Comparison of ENCODE assay signal across 8 cellular contexts in genomic region chr16:77675464-77676324, GRCh38. TPM values are rescaled to one million over a fixed set of nuclear protein-coding genes. Genes with fewer than 3 reads are reported as not detected.
A peak's percentile ranks its signal among the peaks of the same experiment; 100 is the strongest.
DNase-seq lines count a peak whose midpoint lies in the region; ATAC-seq and TF ChIP-seq lines count a peak whose summit lies in the region.

No MANE protein-coding gene starts in this region.

- no peaks in the 10 kb centered on the region for H3K36me3 ChIP-seq in left lung

- H3K27ac Mint-ChIP-seq in activated CD4-positive, alpha-beta T cell treated with anti-CD3 and anti-CD28 coated beads for 36 hours: no peak overlapping the region

- H3K27me3 ChIP-seq in left lung: peaks cover 0 to 3% of the 10 kb centered on the region in 2 donors

- no peak overlapping the region for H3K4me3 Mint-ChIP-seq in activated CD4-positive, alpha-beta T cell treated with anti-CD3 and anti-CD28 coated beads for 36 hours

- POLR2A ChIA-PET in activated CD4-positive, alpha-beta T cell treated with anti-CD3 and anti-CD28 coated beads for 36 hours (lab: Charles Lee): no interaction called here

- peak overlapping the region; percentile 35 for H3K4me3 ChIP-seq in choroid plexus epithelial cell (ENCODE audit: low read depth, low read length)
- no peak overlapping the region for H3K4me3 ChIP-seq in left lung

- ATAC-seq in HG02938 (IDR thresholded peaks at IDR 0.05; ENCODE audit: unreplicated experiment) (peak; percentile 72), left lung (peak; percentile 98), GM19035 (IDR thresholded peaks at IDR 0.05; ENCODE audit: unreplicated experiment) (no peak)
- ATAC-seq in activated CD4-positive, alpha-beta T cell treated with anti-CD3 and anti-CD28 coated beads for 36 hours: peak; percentile 55

- no peak overlapping the region for H3K27ac ChIP-seq in left lung

- peaks cover 11% of the 10 kb centered on the region for H3K27me3 Mint-ChIP-seq in activated CD4-positive, alpha-beta T cell treated with anti-CD3 and anti-CD28 coated beads for 36 hours

- H3K4me1 ChIP-seq in left lung: peaks cover 0 to 5% of the 10 kb centered on the region in 2 donors

- CTCF ChIA-PET in activated CD4-positive, alpha-beta T cell treated with anti-CD3 and anti-CD28 coated beads for 36 hours (lab: Charles Lee): interaction anchor here (0.5 to 2.3 kb wide), 15 partner anchors 8 to 932 kb away, joined by 3 to 14 read pairs (median 4); partner anchors contain the start of gene WWOX

- H3K4me1 Mint-ChIP-seq in activated CD4-positive, alpha-beta T cell treated with anti-CD3 and anti-CD28 coated beads for 36 hours: no peaks in the 10 kb centered on the region

- in situ Hi-C loops in G401 (cut with HindIII; ENCODE audit: low sequenced_read_pairs): no loop called here

- H3K36me3 Mint-ChIP-seq in activated CD4-positive, alpha-beta T cell treated with anti-CD3 and anti-CD28 coated beads for 36 hours (ENCODE audit: low read depth): no peaks in the 10 kb centered on the region

- H3K9me3 Mint-ChIP-seq in activated CD4-positive, alpha-beta T cell treated with anti-CD3 and anti-CD28 coated beads for 36 hours (ENCODE audit: low read depth): no peaks in the 10 kb centered on the region

- no peaks in the 10 kb centered on the region for H3K9me3 ChIP-seq in left lung

- peak; percentile 96 for TF ChIP-seq CTCF in choroid plexus epithelial cell (conservative IDR thresholded peaks at IDR 0.05; ENCODE audit: low read depth, low read length)
- peak; percentile 83 to 88 for TF ChIP-seq CTCF in left lung (IDR thresholded peaks at IDR 0.05)

- DNase-seq in G401 (ENCODE audit: low spot score) (peak; percentile 88), NCI-H345 (lab: John Stamatoyannopoulos, UW) (peak; percentile 66), choroid plexus epithelial cell (ENCODE audit: low read depth) (peak; percentile 89), left lung (peak in 1 of 2 donors; percentile 35)
- DNase-seq in activated CD4-positive, alpha-beta T cell treated with anti-CD3 and anti-CD28 coated beads for 36 hours: peak; percentile 77
- DNase-seq in stimulated activated CD4-positive, alpha-beta T cell treated with anti-CD3 and anti-CD28 coated beads, Interleukin-4, amount 100 ng/mL, for 48 hours (ENCODE audit: low read depth in 2 of 2): peak; percentile 22 to 49

- intact Hi-C loops in activated CD4-positive, alpha-beta T cell treated with anti-CD3 and anti-CD28 coated beads for 36 hours (cut with DNase I, micrococcal nuclease): loop anchor here (1.0 to 2.0 kb wide), 4 partner anchors 107 to 425 kb away; no protein-coding TSS in a partner anchor
- intact Hi-C loops in left lung (cut with DNase I): loop anchor here in 1 of 2 donors (5.0 kb wide), 1 partner anchor 297 kb away; no protein-coding TSS in a partner anchor

RNA-seq across cellular contexts. Expression of gene NUDT7, which starts 46.6 kb away (rescaled TPM):
- 6.0 and 12.4 TPM in 2 replicates for total RNA-seq in G401 (2014; rRNA removed; shearing (Covaris generic))
- total RNA-seq in activated CD4-positive, alpha-beta T cell treated with anti-CD3 and anti-CD28 coated beads for 36 hours: 10 to 100 TPM in 1 of 2 experiments, 1 to 10 TPM in 1; 9.8 to 11.4 TPM
- total RNA-seq in left lung: 1 to 10 TPM; 6.4 to 9.4 TPM
